8 cellular contexts compared by ENCODE assay signal in genomic region chr3:100401674-100402036, GRCh38. TPM values are rescaled to one million over a fixed set of nuclear protein-coding genes. Genes with fewer than 3 reads are reported as not detected.
DNase-seq lines count a peak whose midpoint lies in the region; ATAC-seq and TF ChIP-seq lines count a peak whose summit lies in the region.

No MANE protein-coding gene starts in this region.

- H3K9ac ChIP-seq in iPS-15b (ENCODE audit: low read depth, low read length) = peak overlapping the region; percentile 88

- H3K4me3 ChIP-seq in iPS-15b (ENCODE audit: low read depth, low read length) (peak overlapping the region; percentile 84), spleen (peak overlapping the region; percentile 72 to 97 (median 94))

- no peak for TF ChIP-seq POLR2A in spleen (IDR thresholded peaks at IDR 0.05)

- POLR2A ChIA-PET in RWPE1 (lab: Yijun Ruan, JAX; ENCODE audit: low non-redundant PET) = interaction anchor here (0.5 kb wide), 1 partner anchor 16 kb away, joined by 4 read pairs; no protein-coding TSS in a partner anchor

- 0 to 1% (median 1%) methylated on average over 23 of the region's 23 CpGs for WGBS in spleen, 5 donors

- no peak for TF ChIP-seq CTCF in RWPE1 (conservative IDR thresholded peaks at IDR 0.05; ENCODE audit: low read depth)
- TF ChIP-seq CTCF in spleen (IDR thresholded peaks at IDR 0.05 in 8 of 11, conservative IDR thresholded peaks at IDR 0.05 in 3 of 11) = no peak

- H3K27ac ChIP-seq in RWPE1 (peak overlapping the region; percentile 91), spleen (peak overlapping the region; percentile 65 to 95 (median 92))

- H3K36me3 ChIP-seq in iPS-15b (ENCODE audit: control insufficient read depth, insufficient read depth, low read length) (no peaks in the 10 kb centered on the region), spleen (no peaks in the 10 kb centered on the region)

- no peaks in the 10 kb centered on the region for H3K4me1 ChIP-seq in iPS-15b (ENCODE audit: control insufficient read depth, insufficient read depth, low read length)
- H3K4me1 ChIP-seq in spleen = peaks cover 26 to 66% (median 51%) of the 10 kb centered on the region in 6 donors

- H3K27me3 ChIP-seq in iPS-15b (ENCODE audit: control insufficient read depth, insufficient read depth, low read length) = no peaks in the 10 kb centered on the region
- H3K27me3 ChIP-seq in spleen (replicated peaks in 1 of 7) = no peaks in the 10 kb centered on the region

- ATAC-seq in GM18861 (IDR thresholded peaks at IDR 0.05; ENCODE audit: unreplicated experiment) (peak; percentile 9), HG03103 (IDR thresholded peaks at IDR 0.05; ENCODE audit: low read depth, unreplicated experiment) (peak; percentile 3)

- DNase-seq in AG08395 (ENCODE audit: low spot score) = peak; percentile 4
- DNase-seq in RWPE1 (ENCODE audit: low spot score) = peak; percentile 24
- peak; percentile 35 for DNase-seq in amniotic epithelial cell (ENCODE audit: low read depth)
- DNase-seq in spleen = peak; percentile 86
- DNase-seq in HT-29 (ENCODE audit: low spot score) = no peak

- CTCF ChIA-PET in RWPE1 (lab: Yijun Ruan, JAX) = no interaction called here

- intact Hi-C loops in spleen (cut with DNase I; ENCODE audit: low total_unique reads) = loop anchor here (10.0 kb wide), 1 partner anchor 93 kb away; the partner anchor contains the start of gene TMEM45A

- H3K9me3 ChIP-seq in iPS-15b (ENCODE audit: control insufficient read depth, insufficient read depth, low read length) = no peaks in the 10 kb centered on the region
- peaks cover 0 to 3% (median 2%) of the 10 kb centered on the region in 8 donors for H3K9me3 ChIP-seq in spleen

RNA-seq across cellular contexts. Expression of gene LNP1, which starts 0.3 kb away (rescaled TPM):
- total RNA-seq in spleen = 1 to 10 TPM; 1.2 to 2.6 (median 1.6) TPM
- polyA plus RNA-seq in spleen = 1 to 10 TPM in 1 of 3 donors, under 1 TPM in 2; 0.52 to 1.5 (median 0.96) TPM
- 0.81 and 1.9 TPM in 2 replicates for total RNA-seq in HT-29 (2014; rRNA removed; shearing (Covaris generic))

RNA-seq across cellular contexts. Expression of gene TOMM70, which starts 0.8 kb away (rescaled TPM):
- total RNA-seq in spleen = 10 to 100 TPM; 28.1 to 37.2 (median 31.5) TPM
- polyA plus RNA-seq in spleen = 10 to 100 TPM; 10.6 to 16.3 (median 15.2) TPM
- total RNA-seq in HT-29 (2014; rRNA removed; shearing (Covaris generic)) = 43.7 and 49.3 TPM in 2 replicates
